In genomic region chr1:181061891-181062777, GRCh38 we compare ENCODE assay signal across 8 cellular contexts. TPM values are rescaled to one million over a fixed set of nuclear protein-coding genes. Genes with fewer than 3 reads are reported as not detected.
DNase-seq lines count a peak whose midpoint lies in the region; ATAC-seq and TF ChIP-seq lines count a peak whose summit lies in the region.

No MANE protein-coding gene starts in this region.

- no peaks in the 10 kb centered on the region for H3K27me3 ChIP-seq in CD8-positive, alpha-beta T cell (ENCODE audit: insufficient read depth, low read length)
- no peaks in the 10 kb centered on the region for H3K27me3 ChIP-seq in mesendoderm (ENCODE audit: insufficient read depth, low read length, poor library complexity)

- no peak overlapping the region for H3K4me2 ChIP-seq in mesendoderm (ENCODE audit: low read length)

- no peak overlapping the region for H3K9ac ChIP-seq in mesendoderm (ENCODE audit: low read length)

- H3K18ac ChIP-seq in mesendoderm (ENCODE audit: low read length) = no peak overlapping the region

- intact Hi-C loops in CD8-positive, alpha-beta T cell (cut with DNase I, micrococcal nuclease) = no loop called here

- POLR2A ChIA-PET in CD8-positive, alpha-beta T cell (lab: Charles Lee) = interaction anchor here (0.5 to 1.5 kb wide), 7 partner anchors 10 to 40 kb away, joined by 3 to 11 read pairs (median 3); partner anchors contain the start of genes IER5 and STX6

- H3K56ac ChIP-seq in mesendoderm (ENCODE audit: low read length) = no peak overlapping the region

- peaks cover 17% of the 10 kb centered on the region for H3K4me1 ChIP-seq in CD8-positive, alpha-beta T cell (ENCODE audit: insufficient read depth, low read length)
- peaks cover 2% of the 10 kb centered on the region for H3K4me1 ChIP-seq in mesendoderm (ENCODE audit: control insufficient read depth, low read depth, low read length)

- H4K8ac ChIP-seq in mesendoderm (ENCODE audit: low read depth, low read length) = no peak overlapping the region

- peak overlapping the region; percentile 40 for H3K4me3 ChIP-seq in CD8-positive, alpha-beta T cell (ENCODE audit: low read depth, low read length)
- H3K4me3 ChIP-seq in mesendoderm (ENCODE audit: low read length) = no peak overlapping the region

- no peak overlapping the region for H2BK15ac ChIP-seq in mesendoderm (replicated peaks; ENCODE audit: low read depth)

- no peaks in the 10 kb centered on the region for H3K9me3 ChIP-seq in CD8-positive, alpha-beta T cell (ENCODE audit: low read length)

- peak overlapping the region; percentile 7 for H3K27ac ChIP-seq in CD8-positive, alpha-beta T cell (ENCODE audit: low read depth, low read length)
- H3K27ac ChIP-seq in mesendoderm (ENCODE audit: low read depth, low read length) = no peak overlapping the region

- no peak overlapping the region for H4K5ac ChIP-seq in mesendoderm (ENCODE audit: low read length)

- WGBS in mesendoderm (ENCODE audit: extremely low coverage, insufficient coverage, low lambda C conversion rate) = no CpG with 5 or more reads among the region's 14 CpGs

- no peak overlapping the region for H2AK5ac ChIP-seq in mesendoderm (ENCODE audit: low read length)

- H3K36me3 Mint-ChIP-seq in CD8-positive, alpha-beta T cell = peaks cover 27% of the 10 kb centered on the region
- H3K36me3 Mint-ChIP-seq in naive B cell = peaks cover 23 to 25% of the 10 kb centered on the region in 2 donors

- no peaks in the 10 kb centered on the region for H3K79me2 ChIP-seq in mesendoderm (ENCODE audit: control insufficient read depth, insufficient read depth, low read length)

- no peak overlapping the region for H3K4ac ChIP-seq in mesendoderm (ENCODE audit: low read depth, low read length)

- CTCF ChIA-PET in CD8-positive, alpha-beta T cell (lab: Charles Lee) = interaction anchor here (1.0 to 1.2 kb wide), 2 partner anchors 10 to 79 kb away, joined by 3 read pairs; no protein-coding TSS in a partner anchor

- peaks cover 13% of the 10 kb centered on the region for H3K9me3 Mint-ChIP-seq in CD8-positive, alpha-beta T cell
- peaks cover 3 to 14% (median 8%) of the 10 kb centered on the region in 7 donors for H3K9me3 Mint-ChIP-seq in naive B cell

- H2BK120ac ChIP-seq in mesendoderm (ENCODE audit: low read depth, low read length) = no peak overlapping the region

- H3K4me1 Mint-ChIP-seq in CD8-positive, alpha-beta T cell (ENCODE audit: low read depth) = peaks cover 24% of the 10 kb centered on the region
- H3K4me1 Mint-ChIP-seq in naive B cell = peaks cover 18 to 28% (median 21%) of the 10 kb centered on the region in 3 donors

- no peaks in the 10 kb centered on the region for H3K36me3 ChIP-seq in CD8-positive, alpha-beta T cell (ENCODE audit: insufficient read depth, low read length)
- no peaks in the 10 kb centered on the region for H3K36me3 ChIP-seq in mesendoderm (ENCODE audit: control insufficient read depth, insufficient read depth, low read length)

- no peak for TF ChIP-seq CTCF in CD8-positive, alpha-beta T cell (IDR thresholded peaks at IDR 0.05)

- peak in 3 of 7 experiments; percentile 19 to 65 (median 22) for DNase-seq in CD8-positive, alpha-beta T cell
- peak; percentile 29 to 32 for DNase-seq in activated CD4-positive, alpha-beta T cell treated with anti-CD3 and anti-CD28 coated beads, Interleukin-2, amount 50 U/mL, for 48 hours
- peak; percentile 60 for DNase-seq in naive B cell
- DNase-seq in NCI-H1105 treated with DMSO at 0.1 percent for 48 hours (lab: John Stamatoyannopoulos, UW) = no peak
- DNase-seq in NCI-H2196 treated with DMSO at 0.1 percent for 48 hours (lab: John Stamatoyannopoulos, UW; ENCODE audit: unreplicated experiment) = no peak
- DNase-seq in mesendoderm = no peak

- no peak overlapping the region for H2BK5ac ChIP-seq in mesendoderm (ENCODE audit: low read length)

- H3K27ac Mint-ChIP-seq in CD8-positive, alpha-beta T cell = peak overlapping the region; percentile 82
- H3K27ac Mint-ChIP-seq in naive B cell = peak overlapping the region; percentile 43 to 94 (median 90)

- H3K27me3 Mint-ChIP-seq in CD8-positive, alpha-beta T cell (ENCODE audit: low read depth) = no peaks in the 10 kb centered on the region
- no peaks in the 10 kb centered on the region for H3K27me3 Mint-ChIP-seq in naive B cell

- H3K23ac ChIP-seq in mesendoderm (ENCODE audit: low read length) = no peak overlapping the region

- ATAC-seq in CD8-positive, alpha-beta T cell = peak; percentile 60
- peak; percentile 79 for ATAC-seq in GM19372 (IDR thresholded peaks at IDR 0.05; ENCODE audit: low read depth, unreplicated experiment)
- ATAC-seq in HG03159 (IDR thresholded peaks at IDR 0.05; ENCODE audit: unreplicated experiment) = peak; percentile 77
- peak; percentile 91 to 93 for ATAC-seq in naive B cell (ENCODE audit: low read depth in 2 of 2)

- H3K79me1 ChIP-seq in mesendoderm (ENCODE audit: low read length) = no peaks in the 10 kb centered on the region

- peak overlapping the region; percentile 70 for H3K4me3 Mint-ChIP-seq in CD8-positive, alpha-beta T cell
- peak overlapping the region; percentile 75 to 90 (median 83) for H3K4me3 Mint-ChIP-seq in naive B cell

RNA-seq across cellular contexts. Expression of gene IER5, which starts 26.4 kb away (rescaled TPM):
- total RNA-seq in CD8-positive, alpha-beta T cell = 10 to 100 TPM; 74.7 to 76.6 TPM
- 10 to 100 TPM; 17.3 to 82.6 (median 34.1) TPM for polyA plus RNA-seq in naive B cell (ENCODE audit: low read depth in 6 of 6)
- polyA plus RNA-seq in mesendoderm (2013, experiment 1 of 2) = 3.5 TPM
- 3.2 TPM for polyA plus RNA-seq in mesendoderm (2013, experiment 2 of 2)

RNA-seq across cellular contexts. Expression of gene MR1, which starts 28.4 kb away (rescaled TPM):
- total RNA-seq in CD8-positive, alpha-beta T cell = 10 to 100 TPM; 15.4 to 16.0 TPM
- 10 to 100 TPM; 23.1 to 41.5 (median 33.4) TPM for polyA plus RNA-seq in naive B cell (ENCODE audit: low read depth in 6 of 6)
- polyA plus RNA-seq in mesendoderm (2013, experiment 1 of 2) = 0.06 TPM
- 0.07 TPM for polyA plus RNA-seq in mesendoderm (2013, experiment 2 of 2)

RNA-seq across cellular contexts. Expression of gene STX6, which starts 39.5 kb away (rescaled TPM):
- total RNA-seq in CD8-positive, alpha-beta T cell = 1 to 10 TPM; 4.9 to 5.2 TPM
- polyA plus RNA-seq in naive B cell (ENCODE audit: low read depth in 6 of 6) = 10 to 100 TPM in 1 of 6 donors, 1 to 10 TPM in 5; 7.7 to 12.2 (median 8.1) TPM
- 17.3 TPM for polyA plus RNA-seq in mesendoderm (2013, experiment 1 of 2)
- polyA plus RNA-seq in mesendoderm (2013, experiment 2 of 2) = 18.0 TPM

Comparison
In these comparisons a context has a peak if more than half of its experiments do, and no peak if none do; other contexts are left out.
1. DNase-seq: peak in activated CD4-positive, alpha-beta T cell treated with anti-CD3 and anti-CD28 coated beads, Interleukin-2, amount 50 U/mL, for 48 hours (2 of 2) and naive B cell (single experiment); none in NCI-H1105 treated with DMSO at 0.1 percent for 48 hours (single experiment), NCI-H2196 treated with DMSO at 0.1 percent for 48 hours (single experiment) and mesendoderm (single experiment).
2. Peak in every context shown above with its lines, with median percentiles within 50 percentile points of each other: ATAC-seq.